ENCODE assay signal across 23 cellular contexts in the genomic region with DNA sequence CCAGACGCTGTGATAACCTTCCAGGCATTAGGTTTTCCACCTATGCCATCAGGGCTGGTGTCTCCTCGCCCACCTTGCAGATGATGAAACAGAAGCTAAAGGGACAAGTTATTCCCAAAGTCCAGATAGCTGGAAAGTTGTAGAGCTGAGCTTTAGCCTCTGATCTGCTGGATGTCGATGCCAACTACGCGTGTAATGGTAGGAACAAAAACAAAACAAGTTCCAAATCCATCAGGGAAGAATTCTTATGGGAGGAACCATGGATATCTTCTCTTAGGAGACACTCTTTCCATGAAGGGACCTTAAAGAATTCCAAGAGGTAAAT. TPM values are rescaled to one million over a fixed set of nuclear protein-coding genes. Genes with fewer than 3 reads are reported as not detected.
"Had no signal": no experiment of that assay in that cellular context is flagged by ENCODE, and none has a peak within 500 bp of the region (broad histone marks: within the 10 kb centered on the region; RNA-seq: fewer than 3 reads in every experiment).

No MANE protein-coding gene starts in this region.

- H3K4me1 ChIP-seq: body of pancreas, pancreas had no signal

- H3K27ac Mint-ChIP-seq: activated CD4-positive, alpha-beta T cell treated with anti-CD3 and anti-CD28 coated beads, Interleukin-2, amount 10 ng/mL, durations not matched to agents 7 days and 5 days; activated CD8-positive, alpha-beta T cell treated with anti-CD3 and anti-CD28 coated beads, Interleukin-2, amount 10 ng/mL, durations not matched to agents 7 days and 5 days; activated T-cell treated with anti-CD3 and anti-CD28 coated beads, Interleukin-2, amount 50 U/mL, for 24 hours; activated T-helper 2 cell treated with anti-CD3 and anti-CD28 coated beads, Interferon-gamma antibody, Interleukin-2, Interleukin-4, amounts not matched to agents 10 μg/mL and 5 μg/mL and 100 μg/mL, durations not matched to agents 14 hours and 24 hours and 36 hours; natural killer cell; T-cell had no signal

- H3K4me1 Mint-ChIP-seq: activated CD4-positive, alpha-beta T cell treated with anti-CD3 and anti-CD28 coated beads, Interleukin-2, amount 10 ng/mL, durations not matched to agents 7 days and 5 days; T-cell had no signal

- H3K27ac ChIP-seq: body of pancreas, neutrophil, pancreas had no signal

- DNase-seq: activated CD4-positive, alpha-beta T cell treated with anti-CD3 and anti-CD28 coated beads, Interleukin-2, amount 10 ng/mL, durations not matched to agents 7 days and 5 days; activated CD8-positive, alpha-beta T cell treated with anti-CD3 and anti-CD28 coated beads, Interleukin-2, amount 10 ng/mL, durations not matched to agents 7 days and 5 days; activated naive CD4-positive, alpha-beta T cell treated with Interleukin-2 at 50 U/mL for 16 hours; activated T-cell treated with anti-CD3 and anti-CD28 coated beads, Interleukin-2, amount 50 U/mL, for 24 hours; body of pancreas; central memory CD4-positive, alpha-beta T cell; hypothalamus; islet precursor cell; natural killer cell; SK-N-SH; stimulated activated CD4-positive, alpha-beta T cell treated with anti-CD3 and anti-CD28 coated beads, Interleukin-2, amount 100 ng/mL, for 24 hours; stimulated activated naive CD4-positive, alpha-beta T cell treated with Interleukin-2 at 50 U/mL for 16 hours; substantia nigra; T-cell had no signal

- H3K27me3 ChIP-seq: body of pancreas, neutrophil, pancreas, tibial nerve had no signal

- H3K9me3 Mint-ChIP-seq: activated CD4-positive, alpha-beta T cell treated with anti-CD3 and anti-CD28 coated beads, Interleukin-2, amount 10 ng/mL, durations not matched to agents 7 days and 5 days; activated T-cell treated with anti-CD3 and anti-CD28 coated beads, Interleukin-2, amount 50 U/mL, for 24 hours; activated T-helper 2 cell treated with anti-CD3 and anti-CD28 coated beads, Interferon-gamma antibody, Interleukin-2, Interleukin-4, amounts not matched to agents 10 μg/mL and 5 μg/mL and 100 μg/mL, durations not matched to agents 14 hours and 24 hours and 36 hours; natural killer cell; T-cell had no signal

- H3K4me3 ChIP-seq: body of pancreas, pancreas, tibial nerve had no signal

- H3K36me3 Mint-ChIP-seq: natural killer cell had no signal

- H3K9me3 ChIP-seq: body of pancreas, neutrophil, pancreas, SK-N-SH, tibial nerve had no signal

- H3K4me3 Mint-ChIP-seq: activated CD4-positive, alpha-beta T cell treated with anti-CD3 and anti-CD28 coated beads, Interleukin-2, amount 10 ng/mL, durations not matched to agents 7 days and 5 days; activated CD8-positive, alpha-beta T cell treated with anti-CD3 and anti-CD28 coated beads, Interleukin-2, amount 10 ng/mL, durations not matched to agents 7 days and 5 days; activated T-cell treated with anti-CD3 and anti-CD28 coated beads, Interleukin-2, amount 50 U/mL, for 24 hours; natural killer cell; T-cell had no signal

- H3K27me3 Mint-ChIP-seq: activated CD4-positive, alpha-beta T cell treated with anti-CD3 and anti-CD28 coated beads, Interleukin-2, amount 10 ng/mL, durations not matched to agents 7 days and 5 days; activated T-cell treated with anti-CD3 and anti-CD28 coated beads, Interleukin-2, amount 50 U/mL, for 24 hours; T-cell had no signal

- ATAC-seq: activated CD4-positive, CD25-positive, alpha-beta regulatory T cell treated with anti-CD3 and anti-CD28 coated beads, Interleukin-2, amount 50 U/mL, for 24 hours; activated CD8-positive, alpha-beta T cell treated with anti-CD3 and anti-CD28 coated beads, Interleukin-2, amount 10 ng/mL, durations not matched to agents 7 days and 5 days; body of pancreas; esophagus mucosa; natural killer cell; pancreas; T-cell had no signal

RNA-seq across cellular contexts. Expression of gene RHO, which starts 28.1 kb away (rescaled TPM):
- total RNA-seq: activated CD4-positive, alpha-beta T cell treated with anti-CD3 and anti-CD28 coated beads, Interleukin-2, amount 10 ng/mL, durations not matched to agents 7 days and 5 days; activated CD8-positive, alpha-beta T cell treated with anti-CD3 and anti-CD28 coated beads, Interleukin-2, amount 10 ng/mL, durations not matched to agents 7 days and 5 days; activated T-helper 2 cell treated with anti-CD3 and anti-CD28 coated beads, Interferon-gamma antibody, Interleukin-2, Interleukin-4, amounts not matched to agents 10 μg/mL and 5 μg/mL and 100 μg/mL, durations not matched to agents 14 hours and 24 hours and 36 hours; body of pancreas; esophagus mucosa; glomerular endothelial cell; mesenteric fat pad; natural killer cell; pancreas; renal cortical epithelial cell; tibial nerve had no signal
- polyA plus RNA-seq: SK-N-SH had no signal

RNA-seq across cellular contexts. Expression of gene H1-8, which starts 42.7 kb away (rescaled TPM):
- total RNA-seq: activated CD4-positive, alpha-beta T cell treated with anti-CD3 and anti-CD28 coated beads, Interleukin-2, amount 10 ng/mL, durations not matched to agents 7 days and 5 days; activated CD8-positive, alpha-beta T cell treated with anti-CD3 and anti-CD28 coated beads, Interleukin-2, amount 10 ng/mL, durations not matched to agents 7 days and 5 days; activated T-helper 2 cell treated with anti-CD3 and anti-CD28 coated beads, Interferon-gamma antibody, Interleukin-2, Interleukin-4, amounts not matched to agents 10 μg/mL and 5 μg/mL and 100 μg/mL, durations not matched to agents 14 hours and 24 hours and 36 hours; body of pancreas; esophagus mucosa; glomerular endothelial cell; mesenteric fat pad; natural killer cell; pancreas; renal cortical epithelial cell; T-cell; tibial nerve had no signal
- polyA plus RNA-seq: pancreas, SK-N-SH had no signal
